ENCODE assay signal across 8 cellular contexts in the genomic region with DNA sequence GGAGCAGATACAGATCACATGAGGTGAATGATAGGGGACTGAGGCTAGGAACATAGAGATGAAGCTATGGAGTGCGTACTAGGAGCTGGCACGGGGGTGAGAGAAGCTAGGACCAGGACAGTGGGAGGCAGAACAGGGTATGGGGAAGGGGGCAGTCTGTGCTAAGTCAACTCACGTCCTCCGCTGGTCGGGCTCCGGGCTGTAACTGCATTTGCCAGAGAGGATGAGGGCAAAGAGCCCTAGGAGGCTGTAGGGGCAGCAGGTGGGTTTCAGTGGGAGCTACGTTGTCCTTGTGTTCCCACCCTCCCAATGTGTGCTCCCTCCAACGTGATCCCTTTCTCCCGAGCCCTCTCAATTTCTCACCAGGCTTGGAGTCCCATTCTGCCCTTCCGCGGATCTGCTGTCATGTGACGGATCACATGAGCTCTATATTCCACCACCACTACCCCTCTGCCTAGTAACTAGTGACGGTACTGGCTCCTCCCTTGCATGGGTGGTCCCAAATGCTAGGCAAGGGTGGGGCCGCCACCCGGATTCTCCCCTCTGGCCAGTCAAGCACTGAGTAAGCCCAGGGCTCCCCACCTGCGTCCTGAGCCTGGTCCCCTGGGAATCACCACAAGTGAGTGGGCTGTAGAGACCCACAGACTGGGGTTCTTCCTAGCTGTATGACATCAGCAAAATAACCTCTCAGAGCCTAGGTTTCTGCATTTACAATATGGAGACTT. TPM values are rescaled to one million over a fixed set of nuclear protein-coding genes. Genes with fewer than 3 reads are reported as not detected.
DNase-seq lines count a peak whose midpoint lies in the region; ATAC-seq lines count a peak whose summit lies in the region.

TPP1 (minus strand) TSS at position 402 of the 725 bp plus-strand sequence; CDS start at position 380, 22 bp downstream.

- peak within 1 kb of the TSS; percentile 79 for H3K9ac ChIP-seq in SK-N-MC (ENCODE audit: insufficient read length)

- H3K9me3 Mint-ChIP-seq in activated naive CD4-positive, alpha-beta T cell treated with anti-CD3 and anti-CD28 coated beads, Interleukin-2, amount 10 ng/mL, durations not matched to agents 7 days and 5 days = no peaks in the 10 kb centered on the region

- H3K36me3 Mint-ChIP-seq in activated naive CD4-positive, alpha-beta T cell treated with anti-CD3 and anti-CD28 coated beads, Interleukin-2, amount 10 ng/mL, durations not matched to agents 7 days and 5 days = peaks cover 21% of the 10 kb centered on the region

- CTCF ChIA-PET in activated naive CD4-positive, alpha-beta T cell treated with anti-CD3 and anti-CD28 coated beads, Interleukin-2, amount 10 ng/mL, durations not matched to agents 7 days and 5 days (lab: Charles Lee) = interaction anchor here (0.9 to 2.5 kb wide), 9 partner anchors 9 to 137 kb away, joined by 4 to 30 read pairs (median 7); partner anchors contain the start of genes ILK and MRPL17

- DNase-seq in NCI-H1048 (lab: John Stamatoyannopoulos, UW) = peak; percentile 76
- DNase-seq in SK-N-MC (ENCODE audit: low read depth, low spot score) = peak; percentile 81
- DNase-seq in activated naive CD4-positive, alpha-beta T cell treated with anti-CD3 and anti-CD28 coated beads, Interleukin-2, amount 10 ng/mL, durations not matched to agents 7 days and 5 days = peak; percentile 94
- peak; percentile 98 for DNase-seq in globus pallidus (ENCODE audit: low spot score)
- DNase-seq in occipital lobe (lab: John Stamatoyannopoulos, UW) = peak; percentile 94

- H3K27me3 Mint-ChIP-seq in activated naive CD4-positive, alpha-beta T cell treated with anti-CD3 and anti-CD28 coated beads, Interleukin-2, amount 10 ng/mL, durations not matched to agents 7 days and 5 days = no peaks in the 10 kb centered on the region

- no peak within 1 kb of the TSS for H3K27ac Mint-ChIP-seq in activated naive CD4-positive, alpha-beta T cell treated with anti-CD3 and anti-CD28 coated beads, Interleukin-2, amount 10 ng/mL, durations not matched to agents 7 days and 5 days

- H3K4me1 Mint-ChIP-seq in activated naive CD4-positive, alpha-beta T cell treated with anti-CD3 and anti-CD28 coated beads, Interleukin-2, amount 10 ng/mL, durations not matched to agents 7 days and 5 days = no peaks in the 10 kb centered on the region

- H3K4me3 Mint-ChIP-seq in activated naive CD4-positive, alpha-beta T cell treated with anti-CD3 and anti-CD28 coated beads, Interleukin-2, amount 10 ng/mL, durations not matched to agents 7 days and 5 days = no peak within 1 kb of the TSS

- H3K27ac ChIP-seq in SK-N-MC (peak within 1 kb of the TSS; percentile 70), temporal lobe (ENCODE audit: low read depth, low read length) (peak within 1 kb of the TSS; percentile 79)

- H3K36me3 ChIP-seq in SK-N-MC (ENCODE audit: insufficient read depth, low read length) = peaks cover 5% of the 10 kb centered on the region; the same call in 1 of the 2 replicates

- H3K9me3 ChIP-seq in SK-N-MC (ENCODE audit: low read depth, low read length) = no peaks in the 10 kb centered on the region

- peak; percentile 99 for ATAC-seq in HG02588 (IDR thresholded peaks at IDR 0.05; ENCODE audit: unreplicated experiment)

- H3K4me3 ChIP-seq in GM08714 (ENCODE audit: low read length) (peak within 1 kb of the TSS; percentile 69), SK-N-MC (peak within 1 kb of the TSS; percentile 87)

RNA-seq across cellular contexts. Expression of gene TPP1, which starts in this region (rescaled TPM):
- total RNA-seq in occipital lobe (7.3 TPM), temporal lobe (9.3 TPM)

Comparison
In these comparisons a context has a peak if more than half of its experiments do, and no peak if none do; other contexts are left out.
1. Peak in every context shown above with its lines: DNase-seq, ATAC-seq, H3K4me3 ChIP-seq and H3K27ac ChIP-seq.